Comparison of ENCODE assay signal across 16 cellular contexts in genomic region chr11:48114740-48115139, GRCh38.
"Had no signal": no experiment of that assay in that cellular context is flagged by ENCODE, and none has a peak within 500 bp of the region (broad histone marks: within the 10 kb centered on the region; RNA-seq: fewer than 3 reads in every experiment).

No MANE protein-coding gene starts in this region.

- H3K27ac Mint-ChIP-seq: naive thymus-derived CD4-positive, alpha-beta T cell; type B pancreatic cell had no signal

- FAIRE-seq: endometrium had no signal

- H3K27me3 Mint-ChIP-seq: naive thymus-derived CD4-positive, alpha-beta T cell; type B pancreatic cell had no signal

- DNase-seq: cortex of kidney; dorsolateral prefrontal cortex; effector CD8-positive, alpha-beta T cell; gastrocnemius medialis; heart right ventricle; hypothalamus; islet precursor cell; mammary epithelial cell; naive thymus-derived CD4-positive, alpha-beta T cell; psoas muscle; retina; stimulated activated CD4-positive, alpha-beta T cell treated with anti-CD3 and anti-CD28 coated beads, Interleukin-2, amount 100 ng/mL, for 24 hours; stimulated activated naive CD4-positive, alpha-beta T cell treated with Interleukin-2 at 50 U/mL for 16 hours; uterus had no signal

- H3K4me3 Mint-ChIP-seq: naive thymus-derived CD4-positive, alpha-beta T cell; type B pancreatic cell had no signal
